ENCODE assay signal across 1 cellular context in genomic region chr22:29766632-29767288, GRCh38.
TF ChIP-seq lines count a peak whose summit lies in the region.

A gene with protein sequence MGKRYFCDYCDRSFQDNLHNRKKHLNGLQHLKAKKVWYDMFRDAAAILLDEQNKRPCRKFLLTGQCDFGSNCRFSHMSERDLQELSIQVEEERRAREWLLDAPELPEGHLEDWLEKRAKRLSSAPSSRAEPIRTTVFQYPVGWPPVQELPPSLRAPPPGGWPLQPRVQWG (minus strand): TSS chr22:29767007. CDS start chr22:29748544, 18,463 bp downstream.

TF ChIP-seq in K562, 482 proteins besides CTCF, POLR2A, EP300 and RAD21 (continued from another document and continues in another):
- TF ChIP-seq AFF1 (IDR thresholded peaks at IDR 0.05; ENCODE audit: low read depth in 1 of 2, partially characterized antibody in 2 of 2) (peak; percentile 62 to 99), SAFB (IDR thresholded peaks at IDR 0.05; ENCODE audit: borderline replicate concordance, low read depth, low read length) (no peak), ZNF436 (CRISPR knock-in tag; IDR thresholded peaks at IDR 0.05) (no peak), ZNF766 (CRISPR knock-in tag; conservative IDR thresholded peaks at IDR 0.05) (peak; percentile 89), BRF1 (IDR thresholded peaks at IDR 0.05; ENCODE audit: borderline replicate concordance, extremely low read depth, insufficient read length) (no peak), PBX2 (CRISPR knock-in tag; IDR thresholded peaks at IDR 0.05; ENCODE audit: low read depth) (no peak), PBX2 (tag; conservative IDR thresholded peaks at IDR 0.05; ENCODE audit: low read depth) (no peak), SP1 (CRISPR knock-in tag; IDR thresholded peaks at IDR 0.05) (peak; percentile 15; the same call in 1 of the 2 replicates), CXXC5 (CRISPR knock-in tag; IDR thresholded peaks at IDR 0.05) (peak; percentile 75), MBD2 (IDR thresholded peaks at IDR 0.05; ENCODE audit: borderline replicate concordance, low read depth) (peak; percentile 58), ZNF449 (CRISPR knock-in tag; IDR thresholded peaks at IDR 0.05) (no peak), JUN (IDR thresholded peaks at IDR 0.05; ENCODE audit: borderline replicate concordance, low read depth, low read length) (no peak), JUN (CRISPR knock-in tag; IDR thresholded peaks at IDR 0.05; ENCODE audit: borderline replicate concordance) (no peak), HDAC2 (IDR thresholded peaks at IDR 0.05) (no peak), ZNF121 (CRISPR knock-in tag; conservative IDR thresholded peaks at IDR 0.05) (no peak), TFE3 (CRISPR knock-in tag; IDR thresholded peaks at IDR 0.05) (no peak), CEBPB (tag; IDR thresholded peaks at IDR 0.05) (no peak), ETV5 (CRISPR knock-in tag; IDR thresholded peaks at IDR 0.05; ENCODE audit: low read depth) (no peak), PYGO2 (tag; IDR thresholded peaks at IDR 0.05) (no peak), BMI1 (IDR thresholded peaks at IDR 0.05; ENCODE audit: low read length) (no peak), ELK3 (CRISPR knock-in tag; IDR thresholded peaks at IDR 0.05) (no peak), L3MBTL2 (IDR thresholded peaks at IDR 0.05) (peak; percentile 52), MIER1 (IDR thresholded peaks at IDR 0.05; ENCODE audit: low read depth) (no peak), KHSRP (IDR thresholded peaks at IDR 0.05) (no peak), FIP1L1 (IDR thresholded peaks at IDR 0.05; ENCODE audit: low read depth, low read length, poor library complexity, severe bottlenecking) (no peak), SAP30 (IDR thresholded peaks at IDR 0.05; ENCODE audit: borderline replicate concordance, insufficient read depth, low read depth, low read length, poor library complexity, severe bottlenecking) (no peak)
- TF ChIP-seq, protein P1, sequence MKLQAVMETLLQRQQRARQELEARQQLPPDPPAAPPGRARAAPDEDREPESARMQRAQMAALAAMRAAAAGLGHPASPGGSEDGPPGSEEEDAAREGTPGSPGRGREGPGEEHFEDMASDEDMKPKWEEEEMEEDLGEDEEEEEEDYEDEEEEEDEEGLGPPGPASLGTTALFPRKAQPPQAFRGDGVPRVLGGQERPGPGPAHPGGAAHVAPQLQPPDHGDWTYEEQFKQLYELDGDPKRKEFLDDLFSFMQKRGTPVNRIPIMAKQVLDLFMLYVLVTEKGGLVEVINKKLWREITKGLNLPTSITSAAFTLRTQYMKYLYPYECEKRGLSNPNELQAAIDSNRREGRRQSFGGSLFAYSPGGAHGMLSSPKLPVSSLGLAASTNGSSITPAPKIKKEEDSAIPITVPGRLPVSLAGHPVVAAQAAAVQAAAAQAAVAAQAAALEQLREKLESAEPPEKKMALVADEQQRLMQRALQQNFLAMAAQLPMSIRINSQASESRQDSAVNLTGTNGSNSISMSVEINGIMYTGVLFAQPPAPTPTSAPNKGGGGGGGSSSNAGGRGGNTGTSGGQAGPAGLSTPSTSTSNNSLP (IDR thresholded peaks at IDR 0.05; ENCODE audit: borderline replicate concordance, low read depth, low read length): no peak
- TF ChIP-seq, protein P2, sequence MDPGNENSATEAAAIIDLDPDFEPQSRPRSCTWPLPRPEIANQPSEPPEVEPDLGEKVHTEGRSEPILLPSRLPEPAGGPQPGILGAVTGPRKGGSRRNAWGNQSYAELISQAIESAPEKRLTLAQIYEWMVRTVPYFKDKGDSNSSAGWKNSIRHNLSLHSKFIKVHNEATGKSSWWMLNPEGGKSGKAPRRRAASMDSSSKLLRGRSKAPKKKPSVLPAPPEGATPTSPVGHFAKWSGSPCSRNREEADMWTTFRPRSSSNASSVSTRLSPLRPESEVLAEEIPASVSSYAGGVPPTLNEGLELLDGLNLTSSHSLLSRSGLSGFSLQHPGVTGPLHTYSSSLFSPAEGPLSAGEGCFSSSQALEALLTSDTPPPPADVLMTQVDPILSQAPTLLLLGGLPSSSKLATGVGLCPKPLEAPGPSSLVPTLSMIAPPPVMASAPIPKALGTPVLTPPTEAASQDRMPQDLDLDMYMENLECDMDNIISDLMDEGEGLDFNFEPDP (CRISPR knock-in tag; IDR thresholded peaks at IDR 0.05): no peak
- TF ChIP-seq, protein P3, sequence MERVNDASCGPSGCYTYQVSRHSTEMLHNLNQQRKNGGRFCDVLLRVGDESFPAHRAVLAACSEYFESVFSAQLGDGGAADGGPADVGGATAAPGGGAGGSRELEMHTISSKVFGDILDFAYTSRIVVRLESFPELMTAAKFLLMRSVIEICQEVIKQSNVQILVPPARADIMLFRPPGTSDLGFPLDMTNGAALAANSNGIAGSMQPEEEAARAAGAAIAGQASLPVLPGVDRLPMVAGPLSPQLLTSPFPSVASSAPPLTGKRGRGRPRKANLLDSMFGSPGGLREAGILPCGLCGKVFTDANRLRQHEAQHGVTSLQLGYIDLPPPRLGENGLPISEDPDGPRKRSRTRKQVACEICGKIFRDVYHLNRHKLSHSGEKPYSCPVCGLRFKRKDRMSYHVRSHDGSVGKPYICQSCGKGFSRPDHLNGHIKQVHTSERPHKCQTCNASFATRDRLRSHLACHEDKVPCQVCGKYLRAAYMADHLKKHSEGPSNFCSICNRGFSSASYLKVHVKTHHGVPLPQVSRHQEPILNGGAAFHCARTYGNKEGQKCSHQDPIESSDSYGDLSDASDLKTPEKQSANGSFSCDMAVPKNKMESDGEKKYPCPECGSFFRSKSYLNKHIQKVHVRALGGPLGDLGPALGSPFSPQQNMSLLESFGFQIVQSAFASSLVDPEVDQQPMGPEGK (CRISPR knock-in tag; IDR thresholded peaks at IDR 0.05; ENCODE audit: borderline replicate concordance): no peak
- TF ChIP-seq, protein P4, sequence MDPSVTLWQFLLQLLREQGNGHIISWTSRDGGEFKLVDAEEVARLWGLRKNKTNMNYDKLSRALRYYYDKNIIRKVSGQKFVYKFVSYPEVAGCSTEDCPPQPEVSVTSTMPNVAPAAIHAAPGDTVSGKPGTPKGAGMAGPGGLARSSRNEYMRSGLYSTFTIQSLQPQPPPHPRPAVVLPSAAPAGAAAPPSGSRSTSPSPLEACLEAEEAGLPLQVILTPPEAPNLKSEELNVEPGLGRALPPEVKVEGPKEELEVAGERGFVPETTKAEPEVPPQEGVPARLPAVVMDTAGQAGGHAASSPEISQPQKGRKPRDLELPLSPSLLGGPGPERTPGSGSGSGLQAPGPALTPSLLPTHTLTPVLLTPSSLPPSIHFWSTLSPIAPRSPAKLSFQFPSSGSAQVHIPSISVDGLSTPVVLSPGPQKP (CRISPR knock-in tag; IDR thresholded peaks at IDR 0.05): no peak
- TF ChIP-seq, protein P5, sequence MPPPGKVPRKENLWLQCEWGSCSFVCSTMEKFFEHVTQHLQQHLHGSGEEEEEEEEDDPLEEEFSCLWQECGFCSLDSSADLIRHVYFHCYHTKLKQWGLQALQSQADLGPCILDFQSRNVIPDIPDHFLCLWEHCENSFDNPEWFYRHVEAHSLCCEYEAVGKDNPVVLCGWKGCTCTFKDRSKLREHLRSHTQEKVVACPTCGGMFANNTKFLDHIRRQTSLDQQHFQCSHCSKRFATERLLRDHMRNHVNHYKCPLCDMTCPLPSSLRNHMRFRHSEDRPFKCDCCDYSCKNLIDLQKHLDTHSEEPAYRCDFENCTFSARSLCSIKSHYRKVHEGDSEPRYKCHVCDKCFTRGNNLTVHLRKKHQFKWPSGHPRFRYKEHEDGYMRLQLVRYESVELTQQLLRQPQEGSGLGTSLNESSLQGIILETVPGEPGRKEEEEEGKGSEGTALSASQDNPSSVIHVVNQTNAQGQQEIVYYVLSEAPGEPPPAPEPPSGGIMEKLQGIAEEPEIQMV (tag; conservative IDR thresholded peaks at IDR 0.05; ENCODE audit: low read depth): no peak
- TF ChIP-seq, protein P6, sequence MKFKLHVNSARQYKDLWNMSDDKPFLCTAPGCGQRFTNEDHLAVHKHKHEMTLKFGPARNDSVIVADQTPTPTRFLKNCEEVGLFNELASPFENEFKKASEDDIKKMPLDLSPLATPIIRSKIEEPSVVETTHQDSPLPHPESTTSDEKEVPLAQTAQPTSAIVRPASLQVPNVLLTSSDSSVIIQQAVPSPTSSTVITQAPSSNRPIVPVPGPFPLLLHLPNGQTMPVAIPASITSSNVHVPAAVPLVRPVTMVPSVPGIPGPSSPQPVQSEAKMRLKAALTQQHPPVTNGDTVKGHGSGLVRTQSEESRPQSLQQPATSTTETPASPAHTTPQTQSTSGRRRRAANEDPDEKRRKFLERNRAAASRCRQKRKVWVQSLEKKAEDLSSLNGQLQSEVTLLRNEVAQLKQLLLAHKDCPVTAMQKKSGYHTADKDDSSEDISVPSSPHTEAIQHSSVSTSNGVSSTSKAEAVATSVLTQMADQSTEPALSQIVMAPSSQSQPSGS (CRISPR knock-in tag; IDR thresholded peaks at IDR 0.05): no peak
- TF ChIP-seq, protein P7, sequence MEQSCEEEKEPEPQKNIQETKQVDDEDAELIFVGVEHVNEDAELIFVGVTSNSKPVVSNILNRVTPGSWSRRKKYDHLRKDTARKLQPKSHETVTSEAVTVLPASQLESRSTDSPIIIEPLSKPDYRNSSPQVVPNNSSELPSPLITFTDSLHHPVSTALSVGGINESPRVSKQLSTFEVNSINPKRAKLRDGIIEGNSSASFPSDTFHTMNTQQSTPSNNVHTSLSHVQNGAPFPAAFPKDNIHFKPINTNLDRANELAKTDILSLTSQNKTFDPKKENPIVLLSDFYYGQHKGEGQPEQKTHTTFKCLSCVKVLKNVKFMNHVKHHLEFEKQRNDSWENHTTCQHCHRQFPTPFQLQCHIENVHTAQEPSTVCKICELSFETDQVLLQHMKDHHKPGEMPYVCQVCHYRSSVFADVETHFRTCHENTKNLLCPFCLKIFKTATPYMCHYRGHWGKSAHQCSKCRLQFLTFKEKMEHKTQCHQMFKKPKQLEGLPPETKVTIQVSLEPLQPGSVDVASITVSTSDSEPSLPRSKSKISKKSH (CRISPR knock-in tag; IDR thresholded peaks at IDR 0.05): no peak
